In genomic region chr2:191020742-191021381, GRCh38 we compare ENCODE assay signal across 9 cellular contexts. TPM values are rescaled to one million over a fixed set of nuclear protein-coding genes. Genes with fewer than 3 reads are reported as not detected.
A peak's percentile ranks its signal among the peaks of the same experiment; 100 is the strongest.
DNase-seq lines count a peak whose midpoint lies in the region; ATAC-seq and TF ChIP-seq lines count a peak whose summit lies in the region.
"Had no signal": no experiment of that assay in that cellular context is flagged by ENCODE, and none has a peak within 500 bp of the region (broad histone marks: within the 10 kb centered on the region; RNA-seq: fewer than 3 reads in every experiment).

No MANE protein-coding gene starts in this region.

- H3K4me3 ChIP-seq in LNCaP clone FGC (ENCODE audit: low read depth, low read length) (peak overlapping the region; percentile 89), prostate gland (peak overlapping the region; percentile 63 to 64)

- peaks cover 2% of the 10 kb centered on the region for H3K27me3 Mint-ChIP-seq in activated CD8-positive, alpha-beta memory T cell treated with anti-CD3 and anti-CD28 coated beads, Interleukin-2, amount 10 ng/mL, durations not matched to agents 7 days and 5 days
- H3K27me3 Mint-ChIP-seq: memory B cell had no signal

- TF ChIP-seq POLR2A in prostate gland (IDR thresholded peaks at IDR 0.05), result no peak

- TF ChIP-seq CTCF in LNCaP clone FGC (IDR thresholded peaks at IDR 0.05; ENCODE audit: control insufficient read depth, extremely low read depth, insufficient read depth) (no peak), foreskin keratinocyte (conservative IDR thresholded peaks at IDR 0.05) (no peak), prostate gland (IDR thresholded peaks at IDR 0.05) (no peak)

- H3K4me3 Mint-ChIP-seq in activated CD8-positive, alpha-beta memory T cell treated with anti-CD3 and anti-CD28 coated beads, Interleukin-2, amount 10 ng/mL, durations not matched to agents 7 days and 5 days, result no peak overlapping the region
- H3K4me3 Mint-ChIP-seq: memory B cell had no signal

- H3K27ac ChIP-seq in foreskin keratinocyte, result peak overlapping the region; percentile 94
- peak overlapping the region; percentile 73 to 80 for H3K27ac ChIP-seq in prostate gland

- H3K36me3 Mint-ChIP-seq in activated CD8-positive, alpha-beta memory T cell treated with anti-CD3 and anti-CD28 coated beads, Interleukin-2, amount 10 ng/mL, durations not matched to agents 7 days and 5 days, result peaks cover 15% of the 10 kb centered on the region
- H3K36me3 Mint-ChIP-seq: memory B cell had no signal

- H3K9me3 ChIP-seq in prostate gland, result no peaks in the 10 kb centered on the region

- peak; percentile 37 for ATAC-seq in activated CD8-positive, alpha-beta memory T cell treated with anti-CD3 and anti-CD28 coated beads, Interleukin-2, amount 10 ng/mL, durations not matched to agents 7 days and 5 days
- ATAC-seq in foreskin keratinocyte, result peak; percentile 23

- H3K27ac Mint-ChIP-seq in activated CD8-positive, alpha-beta memory T cell treated with anti-CD3 and anti-CD28 coated beads, Interleukin-2, amount 10 ng/mL, durations not matched to agents 7 days and 5 days, result no peak overlapping the region
- H3K27ac Mint-ChIP-seq: memory B cell had no signal

- intact Hi-C loops in prostate gland (cut with DNase I), result loop anchor here (5.0 kb wide), 1 partner anchor 169 kb away; no protein-coding TSS in a partner anchor

- WGBS in prostate gland, result 38% methylated on average over 14 of the region's 14 CpGs

- peaks cover 10% of the 10 kb centered on the region for H3K4me1 ChIP-seq in foreskin keratinocyte
- H3K4me1 ChIP-seq in prostate gland (replicated peaks), result no peaks in the 10 kb centered on the region

- DNase-seq in NCI-H2196 (lab: John Stamatoyannopoulos, UW; ENCODE audit: unreplicated experiment) (peak; percentile 47), NCI-H2196 treated with DMSO at 0.1 percent for 48 hours (lab: John Stamatoyannopoulos, UW; ENCODE audit: unreplicated experiment) (no peak), HCEC 1CT (peak; percentile 90), LNCaP clone FGC (ENCODE audit: low read depth) (no peak), foreskin keratinocyte (peak; percentile 51 to 75), prostate gland (ENCODE audit: low spot score) (peak; percentile 11), NCI-H446 (lab: John Stamatoyannopoulos, UW) (no peak)
- peak; percentile 64 for DNase-seq in activated CD8-positive, alpha-beta memory T cell treated with anti-CD3 and anti-CD28 coated beads, Interleukin-2, amount 10 ng/mL, durations not matched to agents 7 days and 5 days

- peaks cover 42% of the 10 kb centered on the region for H3K4me1 Mint-ChIP-seq in activated CD8-positive, alpha-beta memory T cell treated with anti-CD3 and anti-CD28 coated beads, Interleukin-2, amount 10 ng/mL, durations not matched to agents 7 days and 5 days

- no peaks in the 10 kb centered on the region for H3K27me3 ChIP-seq in foreskin keratinocyte
- no peaks in the 10 kb centered on the region for H3K27me3 ChIP-seq in prostate gland (replicated peaks; ENCODE audit: insufficient read depth)

- H3K9me3 Mint-ChIP-seq in activated CD8-positive, alpha-beta memory T cell treated with anti-CD3 and anti-CD28 coated beads, Interleukin-2, amount 10 ng/mL, durations not matched to agents 7 days and 5 days (ENCODE audit: low read depth), result no peaks in the 10 kb centered on the region

- H3K36me3 ChIP-seq in prostate gland, result no peaks in the 10 kb centered on the region

- CTCF ChIA-PET in activated CD8-positive, alpha-beta memory T cell treated with anti-CD3 and anti-CD28 coated beads, Interleukin-2, amount 10 ng/mL, durations not matched to agents 7 days and 5 days (lab: Charles Lee), result interaction anchor here (0.8 to 2.8 kb wide), 6 partner anchors 9 to 139 kb away, joined by 3 to 15 read pairs (median 4); no protein-coding TSS in a partner anchor

RNA-seq across cellular contexts. Expression of gene STAT1, which starts 6.9 kb away (rescaled TPM):
- total RNA-seq in activated CD8-positive, alpha-beta memory T cell treated with anti-CD3 and anti-CD28 coated beads, Interleukin-2, amount 10 ng/mL, durations not matched to agents 7 days and 5 days, result 100 to 1,000 TPM; 385 to 515 TPM
- 143 and 168 TPM in 2 replicates for total RNA-seq in foreskin keratinocyte
- 57.7 and 61.1 TPM in 2 replicates for polyA plus RNA-seq in foreskin keratinocyte
- total RNA-seq in prostate gland, result 10 to 100 TPM; 53.3 to 64.1 TPM

Comparison
In these comparisons a context has a peak if more than half of its experiments do, and no peak if none do; other contexts are left out.
1. DNase-seq: peak in NCI-H2196 (single experiment), HCEC 1CT (single experiment), activated CD8-positive, alpha-beta memory T cell treated with anti-CD3 and anti-CD28 coated beads, Interleukin-2, amount 10 ng/mL, durations not matched to agents 7 days and 5 days (single experiment), foreskin keratinocyte (2 of 2) and prostate gland (single experiment); none in NCI-H2196 treated with DMSO at 0.1 percent for 48 hours (single experiment), LNCaP clone FGC (single experiment) and NCI-H446 (0 of 2).